In the genomic region with DNA sequence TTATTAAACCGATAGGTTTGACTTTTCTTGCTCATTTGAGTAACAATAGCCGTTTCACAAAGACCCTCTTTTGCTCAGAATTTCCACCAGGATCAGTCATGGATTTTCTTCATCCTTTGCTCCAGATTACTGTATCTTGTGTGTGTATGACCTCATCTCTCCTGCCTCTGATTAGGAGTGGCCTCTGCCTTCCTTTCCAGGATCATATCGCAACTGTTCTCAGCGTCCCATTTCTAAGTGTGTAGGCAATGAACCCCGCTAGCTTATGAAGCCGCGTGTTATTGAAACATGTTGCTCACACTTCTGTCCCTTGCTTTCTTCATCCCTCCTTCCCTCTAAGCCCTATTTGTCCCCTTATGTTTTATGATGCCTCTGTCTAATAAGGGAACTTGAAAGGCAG, we compare ENCODE assay signal across 23 cellular contexts.
"Had no signal": no experiment of that assay in that cellular context is flagged by ENCODE, and none has a peak within 500 bp of the region (broad histone marks: within the 10 kb centered on the region; RNA-seq: fewer than 3 reads in every experiment).

No MANE protein-coding gene starts in this region.

- H3K27me3 ChIP-seq: esophagus muscularis mucosa, heart right ventricle, spleen, testis, transverse colon had no signal

- H3K27ac ChIP-seq: esophagus muscularis mucosa, spleen, testis, transverse colon had no signal

- FAIRE-seq: colon, islet of Langerhans, urothelium cell line had no signal

- ATAC-seq: activated CD4-positive, alpha-beta T cell treated with anti-CD3 and anti-CD28 coated beads for 36 hours; activated T-cell treated with anti-CD3 and anti-CD28 coated beads, Interleukin-2, amount 50 U/mL, for 72 hours; naive thymus-derived CD8-positive, alpha-beta T cell had no signal

- DNase-seq: activated B cell treated with CpG ODN at 0.5 μM for 24 hours; activated CD4-positive, alpha-beta T cell treated with anti-CD3 and anti-CD28 coated beads for 36 hours; activated CD4-positive, alpha-beta T cell treated with anti-CD3 and anti-CD28 coated beads, Interleukin-2, amount 50 U/mL, for 4 hours; activated naive CD4-positive, alpha-beta T cell treated with anti-CD3 and anti-CD28 coated beads for 36 hours; activated naive CD8-positive, alpha-beta T cell treated with anti-CD3 and anti-CD28 coated beads for 36 hours; activated T-cell treated with anti-CD3 and anti-CD28 coated beads for 4 hours; activated T-cell treated with anti-CD3 and anti-CD28 coated beads, Interleukin-2, amount 50 U/mL, for 72 hours; amniotic stem cell; dermis blood vessel endothelial cell; effector CD4-positive, alpha-beta T cell; foreskin melanocyte; heart right ventricle; midbrain; naive thymus-derived CD8-positive, alpha-beta T cell; spleen; stimulated activated naive CD4-positive, alpha-beta T cell; T-helper 1 cell; testis; transverse colon had no signal

- H3K4me1 ChIP-seq: spleen, testis had no signal

- H3K4me3 ChIP-seq: esophagus muscularis mucosa, heart right ventricle, spleen, testis, transverse colon had no signal

- H3K36me3 ChIP-seq: esophagus muscularis mucosa, heart right ventricle, spleen, transverse colon had no signal

- H3K9me3 ChIP-seq: testis, transverse colon had no signal
